In the genomic region with DNA sequence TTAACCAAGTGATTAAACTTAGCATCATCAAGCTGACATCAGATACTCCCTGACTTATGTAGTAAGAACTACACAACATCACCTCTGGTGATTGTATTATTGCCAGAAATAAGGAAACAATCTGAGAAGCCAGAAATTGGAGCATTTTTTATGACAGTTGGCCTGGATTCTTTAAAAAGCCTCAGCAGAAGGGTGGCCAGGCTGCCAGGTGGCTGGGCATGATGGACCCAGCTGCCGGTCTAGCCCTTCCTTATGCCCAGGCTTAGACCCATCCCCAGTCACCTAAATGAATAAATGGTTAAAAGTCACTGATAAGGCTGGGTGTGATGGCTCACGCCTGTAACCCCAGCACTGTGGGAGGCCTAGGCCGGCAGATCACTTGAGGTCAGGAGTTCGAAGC, we compare ENCODE assay signal across 22 cellular contexts. TPM values are rescaled to one million over a fixed set of nuclear protein-coding genes. Genes with fewer than 3 reads are reported as not detected.
DNase-seq lines count a peak whose midpoint lies in the region; ATAC-seq and TF ChIP-seq lines count a peak whose summit lies in the region.
"Had no signal": no experiment of that assay in that cellular context is flagged by ENCODE, and none has a peak within 500 bp of the region (broad histone marks: within the 10 kb centered on the region; RNA-seq: fewer than 3 reads in every experiment).

No MANE protein-coding gene starts in this region.

- H3K27me3 Mint-ChIP-seq in activated naive CD8-positive, alpha-beta T cell treated with anti-CD3 and anti-CD28 coated beads, Interleukin-2, amount 10 ng/mL, durations not matched to agents 7 days and 5 days, result no peaks in the 10 kb centered on the region
- no peaks in the 10 kb centered on the region for H3K27me3 Mint-ChIP-seq in activated naive CD8-positive, alpha-beta T cell treated with anti-CD3 and anti-CD28 coated beads, Interleukin-2, amount 50 U/mL, for 24 hours

- no peak for ATAC-seq in activated naive CD8-positive, alpha-beta T cell treated with anti-CD3 and anti-CD28 coated beads, Interleukin-2, amount 10 ng/mL, durations not matched to agents 7 days and 5 days (ENCODE audit: low read depth)
- ATAC-seq in activated naive CD8-positive, alpha-beta T cell treated with anti-CD3 and anti-CD28 coated beads, Interleukin-2, amount 50 U/mL, for 24 hours, result no peak
- ATAC-seq: CD8-positive, alpha-beta T cell; GM12878; K562 had no signal

- H3K4me1 ChIP-seq in A673 (ENCODE audit: insufficient read depth, low read length, poor library complexity, severe bottlenecking), result no peaks in the 10 kb centered on the region
- H3K4me1 ChIP-seq: BE2C had no signal

- no peak overlapping the region for H3K4me3 Mint-ChIP-seq in activated naive CD8-positive, alpha-beta T cell treated with anti-CD3 and anti-CD28 coated beads, Interleukin-2, amount 10 ng/mL, durations not matched to agents 7 days and 5 days
- H3K4me3 Mint-ChIP-seq in activated naive CD8-positive, alpha-beta T cell treated with anti-CD3 and anti-CD28 coated beads, Interleukin-2, amount 50 U/mL, for 24 hours, result no peak overlapping the region
- H3K4me3 Mint-ChIP-seq: CD14-positive monocyte; CD8-positive, alpha-beta T cell; H9 had no signal

- no peak overlapping the region for H3K27ac Mint-ChIP-seq in activated naive CD8-positive, alpha-beta T cell treated with anti-CD3 and anti-CD28 coated beads, Interleukin-2, amount 10 ng/mL, durations not matched to agents 7 days and 5 days
- no peak overlapping the region for H3K27ac Mint-ChIP-seq in activated naive CD8-positive, alpha-beta T cell treated with anti-CD3 and anti-CD28 coated beads, Interleukin-2, amount 50 U/mL, for 24 hours
- H3K27ac Mint-ChIP-seq: CD14-positive monocyte; CD8-positive, alpha-beta T cell; H9 had no signal

- H3K9me3 Mint-ChIP-seq in activated naive CD8-positive, alpha-beta T cell treated with anti-CD3 and anti-CD28 coated beads, Interleukin-2, amount 10 ng/mL, durations not matched to agents 7 days and 5 days, result no peaks in the 10 kb centered on the region
- no peaks in the 10 kb centered on the region for H3K9me3 Mint-ChIP-seq in activated naive CD8-positive, alpha-beta T cell treated with anti-CD3 and anti-CD28 coated beads, Interleukin-2, amount 50 U/mL, for 24 hours
- H3K9me3 Mint-ChIP-seq: CD14-positive monocyte; CD8-positive, alpha-beta T cell; H9 had no signal

- intact Hi-C loops in A673 (cut with micrococcal nuclease; ENCODE audit: unreplicated experiment), result loop anchor here (5.0 to 10.0 kb wide), 2 partner anchors 458 to 540 kb away; no protein-coding TSS in a partner anchor

- no TSS peak for BruUV-seq in A673 (replicated peaks; lab: Mats Ljungman, UMichigan)

- no peaks in the 10 kb centered on the region for H3K36me3 ChIP-seq in A673 (ENCODE audit: insufficient read depth, low read length, poor library complexity, severe bottlenecking)

- H3K36me3 Mint-ChIP-seq in activated naive CD8-positive, alpha-beta T cell treated with anti-CD3 and anti-CD28 coated beads, Interleukin-2, amount 10 ng/mL, durations not matched to agents 7 days and 5 days, result peaks cover 12% of the 10 kb centered on the region
- peaks cover 5% of the 10 kb centered on the region for H3K36me3 Mint-ChIP-seq in activated naive CD8-positive, alpha-beta T cell treated with anti-CD3 and anti-CD28 coated beads, Interleukin-2, amount 50 U/mL, for 24 hours (ENCODE audit: low read depth)

- H3K4me1 Mint-ChIP-seq in activated naive CD8-positive, alpha-beta T cell treated with anti-CD3 and anti-CD28 coated beads, Interleukin-2, amount 10 ng/mL, durations not matched to agents 7 days and 5 days, result peaks cover 34% of the 10 kb centered on the region
- peaks cover 34% of the 10 kb centered on the region for H3K4me1 Mint-ChIP-seq in activated naive CD8-positive, alpha-beta T cell treated with anti-CD3 and anti-CD28 coated beads, Interleukin-2, amount 50 U/mL, for 24 hours
- H3K4me1 Mint-ChIP-seq: H9 had no signal

- no peaks in the 10 kb centered on the region for H3K9me3 ChIP-seq in A673 (ENCODE audit: low read depth, low read length, poor library complexity, severe bottlenecking)
- H3K9me3 ChIP-seq: BE2C had no signal

- POLR2A ChIA-PET in activated naive CD8-positive, alpha-beta T cell treated with anti-CD3 and anti-CD28 coated beads, Interleukin-2, amount 10 ng/mL, durations not matched to agents 7 days and 5 days (lab: Charles Lee), result no interaction called here
- POLR2A ChIA-PET in A673 (lab: Charles Lee; ENCODE audit: low non-redundant PET), result no interaction called here

- TF ChIP-seq CTCF in A673 (conservative IDR thresholded peaks at IDR 0.05; ENCODE audit: low read depth, low read length), result no peak

- H3K4me3 ChIP-seq in A673 (ENCODE audit: low read depth, low read length, poor library complexity, severe bottlenecking), result no peak overlapping the region
- H3K4me3 ChIP-seq: GM12878, K562 had no signal

- peak; percentile 5 for DNase-seq in activated naive CD8-positive, alpha-beta T cell treated with anti-CD3 and anti-CD28 coated beads, Interleukin-2, amount 10 ng/mL, durations not matched to agents 7 days and 5 days
- no peak for DNase-seq in activated naive CD8-positive, alpha-beta T cell treated with anti-CD3 and anti-CD28 coated beads, Interleukin-2, amount 50 U/mL, for 24 hours
- DNase-seq in NCI-H524 (lab: John Stamatoyannopoulos, UW), result peak; percentile 69 to 77
- peak; percentile 75 for DNase-seq in cerebellum (ENCODE audit: low spot score)
- DNase-seq in COLO829 (ENCODE audit: low spot score), result no peak
- DNase-seq in A673 (ENCODE audit: low spot score), result no peak
- no peak for DNase-seq in NCI-H1694 (lab: John Stamatoyannopoulos, UW)
- DNase-seq: ACHN; BE2C; CD8-positive, alpha-beta T cell; COR-L47; DMS153; DMS79; GF-D8; H9; IMR-90 had no signal

- no peak overlapping the region for H3K27ac ChIP-seq in A673 (ENCODE audit: low read depth, low read length, poor library complexity, severe bottlenecking)

- no peaks in the 10 kb centered on the region for H3K27me3 ChIP-seq in A673 (replicated peaks; ENCODE audit: insufficient read depth, low read depth, low read length, poor library complexity)
- H3K27me3 ChIP-seq: BE2C had no signal

- CTCF ChIA-PET in A673 (lab: Charles Lee), result no interaction called here

RNA-seq across cellular contexts. Expression of gene OR1K1, which starts 12.8 kb away (rescaled TPM):
- total RNA-seq in activated naive CD8-positive, alpha-beta T cell treated with anti-CD3 and anti-CD28 coated beads, Interleukin-2, amount 10 ng/mL, durations not matched to agents 7 days and 5 days, result not detected
- total RNA-seq in cerebellum, result not detected
- not detected in 2 replicates for total RNA-seq in A673 (2021)
- total RNA-seq: A172; CD8-positive, alpha-beta T cell; Daoy; GM12878; H1; H9; IMR-90; K562 had no signal

RNA-seq across cellular contexts. Expression of gene PDCL, which starts 15.7 kb away (rescaled TPM):
- 10 to 100 TPM; 24.3 to 26.6 TPM for total RNA-seq in activated naive CD8-positive, alpha-beta T cell treated with anti-CD3 and anti-CD28 coated beads, Interleukin-2, amount 10 ng/mL, durations not matched to agents 7 days and 5 days
- total RNA-seq in cerebellum (37.0 TPM), A673 (2021) (32.8 and 35.5 TPM in 2 replicates)

RNA-seq across cellular contexts. Expression of gene OR5C1, which starts 24.0 kb away (rescaled TPM):
- not detected for total RNA-seq in activated naive CD8-positive, alpha-beta T cell treated with anti-CD3 and anti-CD28 coated beads, Interleukin-2, amount 10 ng/mL, durations not matched to agents 7 days and 5 days
- total RNA-seq in cerebellum (not detected), A673 (2021) (not detected in 2 replicates)
- total RNA-seq: A172; CD8-positive, alpha-beta T cell; Daoy; GM12878; H1; H9; IMR-90; K562 had no signal

Comparison
In these comparisons a context has a peak if more than half of its experiments do, and no peak if none do; other contexts are left out.
1. DNase-seq: peak in activated naive CD8-positive, alpha-beta T cell treated with anti-CD3 and anti-CD28 coated beads, Interleukin-2, amount 10 ng/mL, durations not matched to agents 7 days and 5 days (single experiment), NCI-H524 (2 of 2) and cerebellum (single experiment); none in activated naive CD8-positive, alpha-beta T cell treated with anti-CD3 and anti-CD28 coated beads, Interleukin-2, amount 50 U/mL, for 24 hours (single experiment), COLO829 (single experiment), A673 (single experiment) and NCI-H1694 (single experiment).